Comparison of ENCODE assay signal across 1 cellular context in the genomic region with DNA sequence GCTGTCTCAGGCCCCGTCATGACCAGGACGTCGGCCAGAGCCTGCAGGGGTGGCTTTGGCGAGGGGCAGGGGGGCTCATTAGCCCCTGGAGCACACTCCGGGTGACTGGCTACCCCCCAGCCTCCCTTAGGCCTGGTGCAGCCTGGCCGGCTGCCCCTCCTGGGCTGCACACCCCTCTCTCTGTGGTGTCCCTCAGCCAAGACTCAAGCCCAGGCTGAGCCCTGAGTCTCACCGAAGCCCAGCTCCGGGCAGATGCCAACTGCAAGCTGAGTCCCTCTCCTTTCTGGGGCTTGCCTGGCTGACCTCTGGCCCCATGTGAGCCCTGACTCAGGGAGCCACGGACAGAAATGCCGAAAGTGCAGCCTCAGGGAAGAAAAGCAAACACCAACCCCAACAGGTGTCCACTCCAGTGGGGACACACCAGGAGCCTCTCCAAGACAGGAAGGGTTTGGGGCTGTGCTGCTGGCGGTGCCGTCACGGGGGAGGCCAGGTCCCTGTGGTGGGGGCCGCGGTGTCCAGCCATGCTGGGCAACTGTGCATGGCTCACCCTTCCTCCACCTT.
TF ChIP-seq lines count a peak whose summit lies in the region.

No MANE protein-coding gene starts in this region.

TF ChIP-seq in HepG2, 621 proteins besides CTCF, POLR2A, EP300 and RAD21 (continued from another document):
- TF ChIP-seq ZNF687 (CRISPR knock-in tag; IDR thresholded peaks at IDR 0.05) = peak; percentile 76
- no peak for TF ChIP-seq ZNF451 (CRISPR knock-in tag; IDR thresholded peaks at IDR 0.05)
- 0 out of 2 replicates have a peak, but pooled peaks have one; percentile 21 for TF ChIP-seq SPEN (CRISPR knock-in tag; IDR thresholded peaks at IDR 0.05; ENCODE audit: low read depth)
- no peak for TF ChIP-seq ZNF446 (CRISPR knock-in tag; IDR thresholded peaks at IDR 0.05)
- TF ChIP-seq NAIF1 (CRISPR knock-in tag; IDR thresholded peaks at IDR 0.05; ENCODE audit: borderline replicate concordance) = no peak
- no peak for TF ChIP-seq GFI1 (CRISPR knock-in tag; IDR thresholded peaks at IDR 0.05; ENCODE audit: borderline replicate concordance)
- no peak for TF ChIP-seq BCL6 (CRISPR knock-in tag; IDR thresholded peaks at IDR 0.05)
- TF ChIP-seq ZNF280B (CRISPR knock-in tag; IDR thresholded peaks at IDR 0.05; ENCODE audit: borderline replicate concordance) = no peak
- no peak for TF ChIP-seq RAD51 (IDR thresholded peaks at IDR 0.05; ENCODE audit: borderline replicate concordance)
- TF ChIP-seq THYN1 (CRISPR knock-in tag; IDR thresholded peaks at IDR 0.05; ENCODE audit: borderline replicate concordance, low read depth) = no peak
- no peak for TF ChIP-seq SMYD3 (CRISPR knock-in tag; IDR thresholded peaks at IDR 0.05)
- no peak for TF ChIP-seq ZNF275 (CRISPR knock-in tag; IDR thresholded peaks at IDR 0.05; ENCODE audit: borderline replicate concordance)
- TF ChIP-seq ZNF615 (CRISPR knock-in tag; IDR thresholded peaks at IDR 0.05; ENCODE audit: borderline replicate concordance) = no peak
- TF ChIP-seq, protein P1, sequence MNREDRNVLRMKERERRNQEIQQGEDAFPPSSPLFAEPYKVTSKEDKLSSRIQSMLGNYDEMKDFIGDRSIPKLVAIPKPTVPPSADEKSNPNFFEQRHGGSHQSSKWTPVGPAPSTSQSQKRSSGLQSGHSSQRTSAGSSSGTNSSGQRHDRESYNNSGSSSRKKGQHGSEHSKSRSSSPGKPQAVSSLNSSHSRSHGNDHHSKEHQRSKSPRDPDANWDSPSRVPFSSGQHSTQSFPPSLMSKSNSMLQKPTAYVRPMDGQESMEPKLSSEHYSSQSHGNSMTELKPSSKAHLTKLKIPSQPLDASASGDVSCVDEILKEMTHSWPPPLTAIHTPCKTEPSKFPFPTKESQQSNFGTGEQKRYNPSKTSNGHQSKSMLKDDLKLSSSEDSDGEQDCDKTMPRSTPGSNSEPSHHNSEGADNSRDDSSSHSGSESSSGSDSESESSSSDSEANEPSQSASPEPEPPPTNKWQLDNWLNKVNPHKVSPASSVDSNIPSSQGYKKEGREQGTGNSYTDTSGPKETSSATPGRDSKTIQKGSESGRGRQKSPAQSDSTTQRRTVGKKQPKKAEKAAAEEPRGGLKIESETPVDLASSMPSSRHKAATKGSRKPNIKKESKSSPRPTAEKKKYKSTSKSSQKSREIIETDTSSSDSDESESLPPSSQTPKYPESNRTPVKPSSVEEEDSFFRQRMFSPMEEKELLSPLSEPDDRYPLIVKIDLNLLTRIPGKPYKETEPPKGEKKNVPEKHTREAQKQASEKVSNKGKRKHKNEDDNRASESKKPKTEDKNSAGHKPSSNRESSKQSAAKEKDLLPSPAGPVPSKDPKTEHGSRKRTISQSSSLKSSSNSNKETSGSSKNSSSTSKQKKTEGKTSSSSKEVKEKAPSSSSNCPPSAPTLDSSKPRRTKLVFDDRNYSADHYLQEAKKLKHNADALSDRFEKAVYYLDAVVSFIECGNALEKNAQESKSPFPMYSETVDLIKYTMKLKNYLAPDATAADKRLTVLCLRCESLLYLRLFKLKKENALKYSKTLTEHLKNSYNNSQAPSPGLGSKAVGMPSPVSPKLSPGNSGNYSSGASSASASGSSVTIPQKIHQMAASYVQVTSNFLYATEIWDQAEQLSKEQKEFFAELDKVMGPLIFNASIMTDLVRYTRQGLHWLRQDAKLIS (CRISPR knock-in tag; IDR thresholded peaks at IDR 0.05) = no peak
- no peak for TF ChIP-seq ZC3H13 (CRISPR knock-in tag; IDR thresholded peaks at IDR 0.05)
TF ChIP-seq in HepG2: peak in this region for 17.
